In the genomic region with DNA sequence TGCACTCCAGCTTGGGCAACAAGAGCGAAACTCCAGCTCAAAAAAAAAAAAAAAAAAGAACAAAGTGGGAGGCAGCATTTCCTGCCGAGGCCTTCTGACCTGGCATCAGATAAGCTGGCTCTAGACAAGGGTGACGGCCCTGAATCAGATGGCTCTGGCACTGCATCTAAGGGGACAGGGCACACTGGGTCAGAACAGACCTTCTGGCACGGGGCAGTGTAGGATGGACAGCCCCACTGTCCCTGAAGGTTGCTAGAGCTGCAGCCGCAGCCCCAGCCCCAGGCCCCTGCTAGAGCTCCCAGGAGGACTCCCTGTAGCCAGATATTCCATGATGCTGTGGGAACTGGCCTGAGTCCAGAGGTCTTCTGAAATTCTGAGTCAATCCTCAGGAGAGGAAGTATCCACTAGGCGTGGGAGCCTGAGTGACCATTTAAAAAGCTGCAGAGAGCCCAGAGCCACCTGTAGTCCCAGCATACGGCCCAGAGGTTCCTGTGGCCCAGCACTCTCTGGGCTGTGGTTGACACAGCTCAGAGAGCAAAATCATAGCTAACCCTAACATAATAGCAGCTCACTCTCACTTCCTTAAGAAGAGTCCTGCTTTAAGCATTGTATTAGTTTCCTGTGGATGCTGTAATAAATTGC, we compare ENCODE assay signal across 10 cellular contexts.
DNase-seq lines count a peak whose midpoint lies in the region; ATAC-seq and TF ChIP-seq lines count a peak whose summit lies in the region.
"Had no signal": no experiment of that assay in that cellular context is flagged by ENCODE, and none has a peak within 500 bp of the region (broad histone marks: within the 10 kb centered on the region; RNA-seq: fewer than 3 reads in every experiment).

No MANE protein-coding gene starts in this region.

- H3K27ac ChIP-seq in body of pancreas: no peak overlapping the region
- H3K27ac ChIP-seq: neutrophil had no signal

- H3K4me1 ChIP-seq in body of pancreas: no peaks in the 10 kb centered on the region

- intact Hi-C loops in body of pancreas (cut with DNase I): no loop called here

- TF ChIP-seq POLR2A in body of pancreas (IDR thresholded peaks at IDR 0.05): no peak

- no peaks in the 10 kb centered on the region for H3K36me3 Mint-ChIP-seq in nephron progenitor cell (ENCODE audit: low read depth)
- H3K36me3 Mint-ChIP-seq: CD4-positive, CD25-positive, alpha-beta regulatory T cell had no signal

- no peak for TF ChIP-seq CTCF in body of pancreas (IDR thresholded peaks at IDR 0.05)
- no peak for TF ChIP-seq CTCF in nephron progenitor cell (IDR thresholded peaks at IDR 0.05)

- H3K4me1 Mint-ChIP-seq in nephron progenitor cell: peaks cover 36% of the 10 kb centered on the region
- H3K4me1 Mint-ChIP-seq: CD4-positive, CD25-positive, alpha-beta regulatory T cell had no signal

- WGBS in body of pancreas, 2 donors: 58 to 72% methylated on average over 6 to 7 of the region's 7 CpGs

- H3K4me3 ChIP-seq in body of pancreas: no peak overlapping the region

- H3K27me3 Mint-ChIP-seq in nephron progenitor cell (ENCODE audit: low read depth, poor library complexity): peaks cover 7% of the 10 kb centered on the region

- no peak overlapping the region for H3K4me3 Mint-ChIP-seq in nephron progenitor cell
- H3K4me3 Mint-ChIP-seq: CD4-positive, CD25-positive, alpha-beta regulatory T cell had no signal

- peak; percentile 70 for DNase-seq in A172 (ENCODE audit: low spot score)
- DNase-seq in body of pancreas: peak; percentile 29 to 57 (median 46)
- DNase-seq in renal cortical epithelial cell (ENCODE audit: low read depth): peak; percentile 83
- DNase-seq in NCI-H146 treated with DMSO at 0.1 percent for 48 hours (lab: John Stamatoyannopoulos, UW; ENCODE audit: unreplicated experiment): no peak
- no peak for DNase-seq in nephron progenitor cell
- no peak for DNase-seq in iPS-NIHi7 (ENCODE audit: extremely low spot score)
- DNase-seq: CD4-positive, CD25-positive, alpha-beta regulatory T cell had no signal

- H3K27me3 ChIP-seq in body of pancreas: no peaks in the 10 kb centered on the region
- H3K27me3 ChIP-seq: neutrophil had no signal

- H3K27ac Mint-ChIP-seq in nephron progenitor cell: no peak overlapping the region
- H3K27ac Mint-ChIP-seq: CD4-positive, CD25-positive, alpha-beta regulatory T cell had no signal

- no peaks in the 10 kb centered on the region for H3K36me3 ChIP-seq in body of pancreas (replicated peaks in 1 of 2; ENCODE audit: insufficient read depth in 1 of 2, low read depth in 2 of 2)
- H3K36me3 ChIP-seq: neutrophil had no signal

- peak; percentile 96 for ATAC-seq in GM19328 (IDR thresholded peaks at IDR 0.05; ENCODE audit: unreplicated experiment)
- peak; percentile 98 for ATAC-seq in HG03159 (IDR thresholded peaks at IDR 0.05; ENCODE audit: unreplicated experiment)
- peak; percentile 59 for ATAC-seq in body of pancreas

- H3K9me3 ChIP-seq in body of pancreas: no peaks in the 10 kb centered on the region
- H3K9me3 ChIP-seq: neutrophil had no signal

- no peaks in the 10 kb centered on the region for H3K9me3 Mint-ChIP-seq in nephron progenitor cell
- H3K9me3 Mint-ChIP-seq: CD4-positive, CD25-positive, alpha-beta regulatory T cell had no signal

Comparison
In these comparisons a context has a peak if more than half of its experiments do, and no peak if none do; other contexts are left out.
1. DNase-seq: peak in A172 (single experiment), body of pancreas (4 of 4) and renal cortical epithelial cell (single experiment); none in NCI-H146 treated with DMSO at 0.1 percent for 48 hours (single experiment), nephron progenitor cell (single experiment) and iPS-NIHi7 (single experiment).
2. Peak in every context shown above with its lines, with median percentiles within 50 percentile points of each other: ATAC-seq.